ENCODE assay signal across 19 cellular contexts in genomic region chr5:95317687-95318086, GRCh38. TPM values are rescaled to one million over a fixed set of nuclear protein-coding genes. Genes with fewer than 3 reads are reported as not detected.
DNase-seq lines count a peak whose midpoint lies in the region; ATAC-seq and TF ChIP-seq lines count a peak whose summit lies in the region.
"Had no signal": no experiment of that assay in that cellular context is flagged by ENCODE, and none has a peak within 500 bp of the region (broad histone marks: within the 10 kb centered on the region; RNA-seq: fewer than 3 reads in every experiment).

No MANE protein-coding gene starts in this region.

- H3K4me3 ChIP-seq in PC-3 (ENCODE audit: low read length) (no peak overlapping the region), retinal pigment epithelial cell (ENCODE audit: low read length) (no peak overlapping the region), left lung (no peak overlapping the region)
- H3K4me3 ChIP-seq: Peyer's patch, SK-N-MC had no signal

- H3K27me3 ChIP-seq in PC-3 (ENCODE audit: low read length), result no peaks in the 10 kb centered on the region
- H3K27me3 ChIP-seq in left lung, result no peaks in the 10 kb centered on the region
- H3K27me3 ChIP-seq: Peyer's patch had no signal

- no peaks in the 10 kb centered on the region for H3K79me2 ChIP-seq in PC-3 (ENCODE audit: low read length)

- H3F3A ChIP-seq in PC-3 (ENCODE audit: low read length, unreplicated experiment), result no peaks in the 10 kb centered on the region

- no peaks in the 10 kb centered on the region for H4K20me1 ChIP-seq in PC-3 (ENCODE audit: low read length)

- H2AFZ ChIP-seq in PC-3 (ENCODE audit: low read length), result no peak overlapping the region

- H3K4me2 ChIP-seq in PC-3 (ENCODE audit: low read length), result no peak overlapping the region

- POLR2A ChIA-PET in PC-3 (lab: Charles Lee; ENCODE audit: unreplicated experiment), result no interaction called here

- ATAC-seq in PC-3 (peak; percentile 89), left lung (no peak), Right ventricle myocardium superior (ENCODE audit: poor library complexity) (no peak)
- ATAC-seq: T-cell had no signal

- H3K9ac ChIP-seq in PC-3 (ENCODE audit: low read length), result no peak overlapping the region

- in situ Hi-C loops in GM13977 (cut with MboI; ENCODE audit: low pct_unique_long_range_greater_than_20kb, low sequenced_read_pairs, unreplicated experiment), result no loop called here

- TF ChIP-seq CTCF in PC-3 (conservative IDR thresholded peaks at IDR 0.05; ENCODE audit: low read depth, low read length) (no peak), retinal pigment epithelial cell (conservative IDR thresholded peaks at IDR 0.05; ENCODE audit: low read depth, low read length) (peak; percentile 1), GM13977 (IDR thresholded peaks at IDR 0.05; ENCODE audit: extremely low read depth, insufficient read depth, missing control alignments) (no peak), left lung (IDR thresholded peaks at IDR 0.05) (no peak)

- no peaks in the 10 kb centered on the region for H3K4me1 ChIP-seq in PC-3 (ENCODE audit: insufficient read depth, low read length)
- no peaks in the 10 kb centered on the region for H3K4me1 ChIP-seq in left lung
- H3K4me1 ChIP-seq: Peyer's patch had no signal

- intact Hi-C loops in PC-3 (cut with micrococcal nuclease), result no loop called here
- intact Hi-C loops in left lung (cut with DNase I), result no loop called here
- intact Hi-C loops in Right ventricle myocardium superior (cut with DNase I), result no loop called here

- no peaks in the 10 kb centered on the region for H3K9me2 ChIP-seq in PC-3 (replicated peaks; ENCODE audit: low read length)

- CTCF ChIA-PET in PC-3 (lab: Charles Lee), result no interaction called here

- H3K9me3 ChIP-seq in PC-3 (ENCODE audit: low read length) (no peaks in the 10 kb centered on the region), left lung (peaks cover 0 to 2% of the 10 kb centered on the region in 2 donors)
- H3K9me3 ChIP-seq: Peyer's patch had no signal

- no peaks in the 10 kb centered on the region for H3K36me3 ChIP-seq in PC-3 (ENCODE audit: low read depth, low read length)
- no peaks in the 10 kb centered on the region for H3K36me3 ChIP-seq in left lung
- H3K36me3 ChIP-seq: Peyer's patch had no signal

- no TSS peak for BruUV-seq in PC-3 (replicated peaks; lab: Mats Ljungman, UMichigan)

- DNase-seq in LHCN-M2 (ENCODE audit: low read depth) (peak; percentile 35), PC-3 (no peak), cerebellum (ENCODE audit: low spot score) (peak; percentile 65), retinal pigment epithelial cell (ENCODE audit: low read depth) (peak; percentile 81), GM13977 (ENCODE audit: low spot score) (no peak), left lung (no peak), Right ventricle myocardium superior (no peak)
- DNase-seq: DMS 273 treated with DMSO at 0.1 percent for 48 hours, DND-41, HCEC 1CT, Kasumi-1, NCI-H1417, NCI-H187, NCI-H2107, NCI-H2227 treated with DMSO at 0.1 percent for 48 hours, Peyer's patch, SHP77, T-cell had no signal

- H3K27ac ChIP-seq in PC-3 (ENCODE audit: low read length), result no peak overlapping the region
- H3K27ac ChIP-seq in left lung, result no peak overlapping the region
- H3K27ac ChIP-seq: Peyer's patch, SK-N-MC had no signal

RNA-seq across cellular contexts. Expression of gene MCTP1, which starts 32.8 kb away (rescaled TPM):
- total RNA-seq in LHCN-M2 (2014; rRNA removed) (16.4 and 16.6 TPM in 2 replicates), PC-3 (2014; rRNA removed) (4.8 and 7.5 TPM in 2 replicates), cerebellum (49.6 TPM), left lung (10 to 100 TPM; 20.0 to 55.1 TPM), Right ventricle myocardium superior (7.1 TPM)
- 4.0 TPM for polyA plus RNA-seq in LHCN-M2 (2012)

Comparison
In these comparisons a context has a peak if more than half of its experiments do, and no peak if none do; other contexts are left out.
1. DNase-seq: peak in LHCN-M2 (single experiment), cerebellum (single experiment) and retinal pigment epithelial cell (single experiment); none in PC-3 (single experiment), GM13977 (single experiment), left lung (0 of 2) and Right ventricle myocardium superior (single experiment).